12 cellular contexts compared by ENCODE assay signal in the genomic region with DNA sequence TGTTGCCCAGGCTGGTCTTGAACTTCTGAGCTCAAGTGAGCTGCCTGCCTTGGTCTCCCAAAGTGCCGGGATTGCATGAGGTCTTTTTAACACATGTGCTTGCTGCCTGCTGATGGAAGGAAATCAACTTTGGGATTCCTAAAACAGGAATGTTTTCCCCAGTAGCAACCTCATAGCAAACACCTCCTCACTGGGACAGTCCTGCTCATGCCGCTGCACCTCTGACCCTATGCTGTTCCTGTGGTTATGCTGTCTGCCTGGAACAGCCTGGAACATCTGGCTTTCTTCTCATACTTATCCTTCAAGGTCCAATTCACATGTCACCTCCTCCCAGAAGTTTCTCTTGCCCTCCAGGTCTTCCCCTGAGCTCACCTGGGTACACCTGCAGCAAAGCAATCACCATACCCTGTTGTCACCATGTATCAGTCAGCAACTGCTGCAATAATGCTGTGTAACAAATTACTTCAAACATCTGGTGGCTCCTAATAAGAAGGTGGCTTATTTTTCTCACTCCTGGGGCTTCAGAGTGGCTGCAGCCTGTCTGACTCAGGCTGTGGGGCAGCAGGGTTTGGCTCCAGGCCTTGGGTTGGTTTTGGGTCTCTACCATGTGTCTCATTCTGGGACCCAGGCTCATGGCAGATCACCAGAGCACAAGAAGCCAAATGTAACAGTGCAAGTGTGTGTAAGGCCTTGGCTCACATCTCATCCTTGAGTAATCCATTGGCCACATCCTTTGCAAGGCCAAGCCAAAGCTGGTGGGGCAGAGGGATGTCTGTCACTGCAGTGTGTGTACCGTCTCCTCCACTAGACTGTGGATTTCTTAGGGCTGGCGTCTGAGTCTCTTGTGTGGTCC. TPM values are rescaled to one million over a fixed set of nuclear protein-coding genes. Genes with fewer than 3 reads are reported as not detected.
"Had no signal": no experiment of that assay in that cellular context is flagged by ENCODE, and none has a peak within 500 bp of the region (broad histone marks: within the 10 kb centered on the region; RNA-seq: fewer than 3 reads in every experiment).

No MANE protein-coding gene starts in this region.

- DNase-seq: activated CD4-positive, alpha-beta T cell treated with anti-CD3 and anti-CD28 coated beads for 4 hours; activated CD8-positive, alpha-beta T cell treated with anti-CD3 and anti-CD28 coated beads, Interleukin-2, amount 10 ng/mL, durations not matched to agents 7 days and 5 days; hippocampal formation; T-cell; T1000 had no signal

- H3K27ac Mint-ChIP-seq: activated CD8-positive, alpha-beta T cell treated with anti-CD3 and anti-CD28 coated beads, Interleukin-2, amount 10 ng/mL, durations not matched to agents 7 days and 5 days; activated naive CD4-positive, alpha-beta T cell treated with anti-CD3 and anti-CD28 coated beads, Interleukin-2, amount 50 U/mL, for 24 hours; T-cell had no signal

- H3K27me3 ChIP-seq: esophagus muscularis mucosa, right atrium auricular region, tibial nerve, vagina had no signal

- H3K9me3 Mint-ChIP-seq: activated naive CD4-positive, alpha-beta T cell treated with anti-CD3 and anti-CD28 coated beads, Interleukin-2, amount 50 U/mL, for 24 hours had no signal

- H3K4me3 Mint-ChIP-seq: activated CD8-positive, alpha-beta T cell treated with anti-CD3 and anti-CD28 coated beads, Interleukin-2, amount 10 ng/mL, durations not matched to agents 7 days and 5 days; activated naive CD4-positive, alpha-beta T cell treated with anti-CD3 and anti-CD28 coated beads, Interleukin-2, amount 50 U/mL, for 24 hours; T-cell had no signal

- H3K4me1 Mint-ChIP-seq: activated naive CD4-positive, alpha-beta T cell treated with anti-CD3 and anti-CD28 coated beads, Interleukin-2, amount 50 U/mL, for 24 hours had no signal

- H3K27ac ChIP-seq: esophagus muscularis mucosa, right atrium auricular region, tibial nerve, vagina, VCaP had no signal

- H3K4me2 ChIP-seq: smooth muscle cell had no signal

- H3K36me3 ChIP-seq: esophagus muscularis mucosa, right atrium auricular region, tibial nerve, vagina had no signal

- ATAC-seq: T-cell had no signal

- H3K9me3 ChIP-seq: esophagus muscularis mucosa, tibial nerve had no signal

- H3K4me3 ChIP-seq: esophagus muscularis mucosa, right atrium auricular region, smooth muscle cell, tibial nerve, vagina had no signal

- H3K36me3 Mint-ChIP-seq: activated naive CD4-positive, alpha-beta T cell treated with anti-CD3 and anti-CD28 coated beads, Interleukin-2, amount 50 U/mL, for 24 hours; T-cell had no signal

- H3K27me3 Mint-ChIP-seq: activated naive CD4-positive, alpha-beta T cell treated with anti-CD3 and anti-CD28 coated beads, Interleukin-2, amount 50 U/mL, for 24 hours; T-cell had no signal

RNA-seq across cellular contexts. Expression of a gene that starts 59.4 kb away (rescaled TPM):
- total RNA-seq: activated CD8-positive, alpha-beta T cell treated with anti-CD3 and anti-CD28 coated beads, Interleukin-2, amount 10 ng/mL, durations not matched to agents 7 days and 5 days had no signal
